In genomic region chr10:132574288-132574687, GRCh38 we compare ENCODE assay signal across 20 cellular contexts.
"Had no signal": no experiment of that assay in that cellular context is flagged by ENCODE, and none has a peak within 500 bp of the region (broad histone marks: within the 10 kb centered on the region; RNA-seq: fewer than 3 reads in every experiment).

No MANE protein-coding gene starts in this region.

- H3K9me3 Mint-ChIP-seq: activated B cell treated with CpG ODN at 0.5 μM for 24 hours; activated CD4-positive, alpha-beta T cell treated with anti-CD3 and anti-CD28 coated beads, Interleukin-2, amount 10 ng/mL, durations not matched to agents 24 days and 14 days; mesothelial cell of epicardium; nephron progenitor cell had no signal

- DNase-seq: activated B cell treated with CpG ODN at 0.5 μM for 24 hours; activated CD4-positive, alpha-beta T cell treated with anti-CD3 and anti-CD28 coated beads, Interleukin-2, amount 10 ng/mL, durations not matched to agents 24 days and 14 days; activated CD8-positive, alpha-beta memory T cell treated with anti-CD3 and anti-CD28 coated beads, Interleukin-2, amount 50 U/mL, for 4 hours; activated CD8-positive, alpha-beta T cell treated with anti-CD3 and anti-CD28 coated beads, Interleukin-2, amount 10 ng/mL, durations not matched to agents 7 days and 5 days; activated gamma-delta T cell treated with Interleukin-2 at 50 U/mL for 16 hours; amniotic stem cell; body of pancreas; effector CD8-positive, alpha-beta T cell; foreskin keratinocyte; nephron progenitor cell; occipital lobe; stimulated activated CD4-positive, alpha-beta T cell treated with anti-CD3 and anti-CD28 coated beads, Interleukin-1b, Interleukin-23, amount 100 ng/mL, for 48 hours; stomach; T-helper 2 cell; testis; upper lobe of right lung had no signal

- H3K9me3 ChIP-seq: body of pancreas, right lobe of liver, stomach, testis, upper lobe of right lung had no signal

- H3K36me3 Mint-ChIP-seq: activated naive CD8-positive, alpha-beta T cell; mesothelial cell of epicardium had no signal

- ATAC-seq: activated CD8-positive, alpha-beta T cell treated with anti-CD3 and anti-CD28 coated beads, Interleukin-2, amount 10 ng/mL, durations not matched to agents 7 days and 5 days; foreskin keratinocyte had no signal

- H3K27me3 Mint-ChIP-seq: activated B cell treated with CpG ODN at 0.5 μM for 24 hours; activated naive CD8-positive, alpha-beta T cell had no signal

- H3K27ac Mint-ChIP-seq: activated CD4-positive, alpha-beta T cell treated with anti-CD3 and anti-CD28 coated beads, Interleukin-2, amount 10 ng/mL, durations not matched to agents 24 days and 14 days; activated CD8-positive, alpha-beta T cell treated with anti-CD3 and anti-CD28 coated beads, Interleukin-2, amount 10 ng/mL, durations not matched to agents 7 days and 5 days; activated naive CD8-positive, alpha-beta T cell had no signal

- H3K36me3 ChIP-seq: right lobe of liver, stomach, upper lobe of right lung had no signal

- H3K27ac ChIP-seq: foreskin keratinocyte, testis, upper lobe of right lung had no signal

- H3K4me3 ChIP-seq: body of pancreas, right lobe of liver, stomach, testis, upper lobe of right lung had no signal

- FAIRE-seq: endothelial cell of umbilical vein had no signal

- H3K4me3 Mint-ChIP-seq: activated CD4-positive, alpha-beta T cell treated with anti-CD3 and anti-CD28 coated beads, Interleukin-2, amount 10 ng/mL, durations not matched to agents 24 days and 14 days; activated CD8-positive, alpha-beta T cell treated with anti-CD3 and anti-CD28 coated beads, Interleukin-2, amount 10 ng/mL, durations not matched to agents 7 days and 5 days; activated naive CD8-positive, alpha-beta T cell; mesothelial cell of epicardium had no signal
